In genomic region chr20:58433029-58433657, GRCh38 we compare ENCODE assay signal across 16 cellular contexts. TPM values are rescaled to one million over a fixed set of nuclear protein-coding genes. Genes with fewer than 3 reads are reported as not detected.
DNase-seq lines count a peak whose midpoint lies in the region; ATAC-seq, FAIRE-seq and TF ChIP-seq lines count a peak whose summit lies in the region.
"Had no signal": no experiment of that assay in that cellular context is flagged by ENCODE, and none has a peak within 500 bp of the region (broad histone marks: within the 10 kb centered on the region; RNA-seq: fewer than 3 reads in every experiment).

No MANE protein-coding gene starts in this region.

- peak overlapping the region in 6 of 7 donors; percentile 21 to 82 (median 44) for H3K27ac Mint-ChIP-seq in CD4-positive, alpha-beta memory T cell
- H3K27ac Mint-ChIP-seq in astrocyte (ENCODE audit: unreplicated experiment), result no peak overlapping the region
- H3K27ac Mint-ChIP-seq in naive thymus-derived CD4-positive, alpha-beta T cell, result peak overlapping the region; percentile 11 to 81 (median 71)
- H3K27ac Mint-ChIP-seq: activated naive CD8-positive, alpha-beta T cell treated with anti-CD3 and anti-CD28 coated beads, Interleukin-2, amount 10 ng/mL, durations not matched to agents 7 days and 5 days; GM23338; nephron had no signal

- no peaks in the 10 kb centered on the region for H3K9me3 ChIP-seq in CD4-positive, alpha-beta memory T cell (ENCODE audit: control insufficient read depth in 1 of 2, low read length in 2 of 2)
- H3K9me3 ChIP-seq in GM23248 (ENCODE audit: low read depth) (no peaks in the 10 kb centered on the region), astrocyte (ENCODE audit: insufficient read depth, low read depth, low read length) (no peaks in the 10 kb centered on the region), Peyer's patch (no peaks in the 10 kb centered on the region)
- no peaks in the 10 kb centered on the region for H3K9me3 ChIP-seq in naive thymus-derived CD4-positive, alpha-beta T cell (ENCODE audit: control insufficient read depth in 2 of 3, low read length in 3 of 3)
- H3K9me3 ChIP-seq: thoracic aorta had no signal

- peaks cover 26 to 58% (median 36%) of the 10 kb centered on the region in 4 donors for H3K4me1 Mint-ChIP-seq in CD4-positive, alpha-beta memory T cell
- peaks cover 11% of the 10 kb centered on the region for H3K4me1 Mint-ChIP-seq in astrocyte (ENCODE audit: low read depth, unreplicated experiment)
- H3K4me1 Mint-ChIP-seq in naive thymus-derived CD4-positive, alpha-beta T cell, result peaks cover 23 to 59% (median 50%) of the 10 kb centered on the region in 7 donors

- peaks cover 11% of the 10 kb centered on the region; the same call in 1 of the 2 replicates for H3F3A ChIP-seq in GM23248 (ENCODE audit: insufficient read depth)

- intact Hi-C loops in CD4-positive, alpha-beta memory T cell (cut with micrococcal nuclease), result no loop called here
- intact Hi-C loops in naive thymus-derived CD4-positive, alpha-beta T cell (cut with micrococcal nuclease), result loop anchor here in 1 of 2 donors (2.0 kb wide), 1 partner anchor 24 kb away; no protein-coding TSS in a partner anchor
- intact Hi-C loops in posterior vena cava (cut with DNase I), result no loop called here

- no peak overlapping the region for H2AFZ ChIP-seq in GM23248
- H2AFZ ChIP-seq in astrocyte (ENCODE audit: low read depth, low read length), result no peak overlapping the region
- H2AFZ ChIP-seq: GM23338 had no signal

- H3K36me3 Mint-ChIP-seq in CD4-positive, alpha-beta memory T cell, result peaks cover 35 to 45% of the 10 kb centered on the region in 2 donors
- peaks cover 16% of the 10 kb centered on the region for H3K36me3 Mint-ChIP-seq in astrocyte (ENCODE audit: low read depth, unreplicated experiment)
- peaks cover 6 to 25% (median 13%) of the 10 kb centered on the region in 5 donors for H3K36me3 Mint-ChIP-seq in naive thymus-derived CD4-positive, alpha-beta T cell

- in situ Hi-C loops in GM23248 (cut with MboI), result no loop called here

- no peak overlapping the region for H3K4me3 Mint-ChIP-seq in CD4-positive, alpha-beta memory T cell
- no peak overlapping the region for H3K4me3 Mint-ChIP-seq in astrocyte (ENCODE audit: unreplicated experiment)
- peak overlapping the region in 1 of 10 donors; percentile 7 for H3K4me3 Mint-ChIP-seq in naive thymus-derived CD4-positive, alpha-beta T cell
- H3K4me3 Mint-ChIP-seq: activated naive CD8-positive, alpha-beta T cell treated with anti-CD3 and anti-CD28 coated beads, Interleukin-2, amount 10 ng/mL, durations not matched to agents 7 days and 5 days; GM23338; nephron had no signal

- CTCF ChIA-PET in CD4-positive, alpha-beta memory T cell (lab: Charles Lee; ENCODE audit: partially characterized antibody), result interaction anchor here (0.9 kb wide), 2 partner anchors 9 to 15 kb away, joined by 4 read pairs; no protein-coding TSS in a partner anchor
- CTCF ChIA-PET in naive thymus-derived CD4-positive, alpha-beta T cell (lab: Charles Lee), result no interaction called here

- no peaks in the 10 kb centered on the region for H3K9me3 Mint-ChIP-seq in CD4-positive, alpha-beta memory T cell
- no peaks in the 10 kb centered on the region for H3K9me3 Mint-ChIP-seq in astrocyte (ENCODE audit: unreplicated experiment)
- peaks cover 0 to 3% (median 0%) of the 10 kb centered on the region in 11 donors for H3K9me3 Mint-ChIP-seq in naive thymus-derived CD4-positive, alpha-beta T cell
- H3K9me3 Mint-ChIP-seq: GM23338 had no signal

- no peak overlapping the region for H3K27ac ChIP-seq in CD4-positive, alpha-beta memory T cell (ENCODE audit: low read depth, low read length)
- peak overlapping the region; percentile 22 for H3K27ac ChIP-seq in GM23248
- peak overlapping the region; percentile 2 for H3K27ac ChIP-seq in astrocyte (ENCODE audit: low read depth, low read length)
- H3K27ac ChIP-seq in naive thymus-derived CD4-positive, alpha-beta T cell (ENCODE audit: low read depth, low read length), result no peak overlapping the region
- H3K27ac ChIP-seq in Peyer's patch, result peak overlapping the region in 1 of 4 donors; percentile 38
- H3K27ac ChIP-seq: cardiac muscle cell, thoracic aorta, WERI-Rb-1 had no signal

- POLR2A ChIA-PET in CD4-positive, alpha-beta memory T cell (lab: Charles Lee; ENCODE audit: partially characterized antibody), result no interaction called here
- POLR2A ChIA-PET in naive thymus-derived CD4-positive, alpha-beta T cell (lab: Charles Lee), result interaction anchor here (1.0 kb wide), 1 partner anchor 8 kb away, joined by 3 read pairs; no protein-coding TSS in a partner anchor

- ATAC-seq in naive thymus-derived CD4-positive, alpha-beta T cell, result no peak
- ATAC-seq: GM23338 had no signal

- WGBS in GM23248 (ENCODE audit: low coverage in 1 of 2, low lambda C conversion rate in 2 of 2, missing lambda C conversion rate in 2 of 2), 2 experiments, result 98 to 100% methylated on average over 2 of the region's 2 CpGs

- H3K79me2 ChIP-seq in GM23248 (ENCODE audit: insufficient read depth), result peaks cover 100% of the 10 kb centered on the region
- H3K79me2 ChIP-seq in astrocyte (ENCODE audit: insufficient read depth, low read length), result peaks cover 94% of the 10 kb centered on the region

- H4K20me1 ChIP-seq in GM23248 (ENCODE audit: insufficient read depth) (peaks cover 13% of the 10 kb centered on the region), astrocyte (ENCODE audit: insufficient read depth, low read length) (peaks cover 75% of the 10 kb centered on the region)

- H3K4me1 ChIP-seq in CD4-positive, alpha-beta memory T cell (ENCODE audit: insufficient read depth, low read length), result peaks cover 20% of the 10 kb centered on the region
- H3K4me1 ChIP-seq in GM23248 (ENCODE audit: insufficient read depth), result peaks cover 18% of the 10 kb centered on the region
- peaks cover 4% of the 10 kb centered on the region for H3K4me1 ChIP-seq in astrocyte (ENCODE audit: insufficient read depth, low read length)
- H3K4me1 ChIP-seq in naive thymus-derived CD4-positive, alpha-beta T cell (ENCODE audit: control insufficient read depth in 2 of 2, insufficient read depth in 2 of 2, low read length in 2 of 2), result peaks cover 0 to 5% of the 10 kb centered on the region in 2 donors
- H3K4me1 ChIP-seq in Peyer's patch, result peaks cover 0 to 38% (median 2%) of the 10 kb centered on the region in 4 donors

- H3K27me3 ChIP-seq in CD4-positive, alpha-beta memory T cell (ENCODE audit: insufficient read depth, low read length), result no peaks in the 10 kb centered on the region
- H3K27me3 ChIP-seq in GM23248 (replicated peaks; ENCODE audit: insufficient read depth) (no peaks in the 10 kb centered on the region), astrocyte (ENCODE audit: insufficient read depth, low read length) (no peaks in the 10 kb centered on the region), Peyer's patch (no peaks in the 10 kb centered on the region)
- H3K27me3 ChIP-seq in naive thymus-derived CD4-positive, alpha-beta T cell (ENCODE audit: control insufficient read depth in 2 of 2, insufficient read depth in 2 of 2, low read length in 2 of 2), result no peaks in the 10 kb centered on the region
- H3K27me3 ChIP-seq: cardiac muscle cell had no signal

- no peak overlapping the region for H3K4me3 ChIP-seq in CD4-positive, alpha-beta memory T cell (ENCODE audit: low read length in 2 of 2)
- H3K4me3 ChIP-seq in GM23248 (no peak overlapping the region), astrocyte (ENCODE audit: insufficient read depth, low read depth, low read length) (no peak overlapping the region), Peyer's patch (no peak overlapping the region)
- no peak overlapping the region for H3K4me3 ChIP-seq in naive thymus-derived CD4-positive, alpha-beta T cell (ENCODE audit: low read length)
- H3K4me3 ChIP-seq: cardiac muscle cell, GM23338, thoracic aorta had no signal

- H3K9ac ChIP-seq in GM23248, result no peak overlapping the region
- no peak overlapping the region for H3K9ac ChIP-seq in astrocyte (ENCODE audit: low read length)

- no peak for FAIRE-seq in astrocyte (lab: Jason Lieb, UNC)

- TF ChIP-seq CTCF in astrocyte (IDR thresholded peaks at IDR 0.05; ENCODE audit: insufficient read depth, low read depth, low read length) (no peak), Peyer's patch (IDR thresholded peaks at IDR 0.05) (no peak)

- H3K27me3 Mint-ChIP-seq in CD4-positive, alpha-beta memory T cell, result no peaks in the 10 kb centered on the region
- H3K27me3 Mint-ChIP-seq in astrocyte (ENCODE audit: low read depth, unreplicated experiment), result no peaks in the 10 kb centered on the region
- H3K27me3 Mint-ChIP-seq in naive thymus-derived CD4-positive, alpha-beta T cell, result no peaks in the 10 kb centered on the region
- H3K27me3 Mint-ChIP-seq: activated naive CD8-positive, alpha-beta T cell treated with anti-CD3 and anti-CD28 coated beads, Interleukin-2, amount 10 ng/mL, durations not matched to agents 7 days and 5 days had no signal

- H3K4me2 ChIP-seq in GM23248 (ENCODE audit: unreplicated experiment), result no peak overlapping the region
- peak overlapping the region; percentile 2 for H3K4me2 ChIP-seq in astrocyte (ENCODE audit: low read length)
- H3K4me2 ChIP-seq: GM23338 had no signal

- TF ChIP-seq POLR2A in Peyer's patch (IDR thresholded peaks at IDR 0.05), result no peak

- no peaks in the 10 kb centered on the region for H3K36me3 ChIP-seq in CD4-positive, alpha-beta memory T cell (ENCODE audit: insufficient read depth, low read length)
- H3K36me3 ChIP-seq in GM23248 (ENCODE audit: low read depth) (peaks cover 3% of the 10 kb centered on the region; the same call in 1 of the 2 replicates), astrocyte (ENCODE audit: insufficient read depth, low read length) (no peaks in the 10 kb centered on the region), Peyer's patch (peaks cover 0 to 3% (median 0%) of the 10 kb centered on the region in 3 donors)
- H3K36me3 ChIP-seq in naive thymus-derived CD4-positive, alpha-beta T cell (ENCODE audit: control insufficient read depth in 2 of 3, insufficient read depth in 3 of 3, low read length in 3 of 3), result peaks cover 3 to 17% (median 4%) of the 10 kb centered on the region in 3 experiments
- H3K36me3 ChIP-seq: thoracic aorta had no signal

- no peak for DNase-seq in CD4-positive, alpha-beta memory T cell
- DNase-seq in GM23248, result no peak
- DNase-seq in astrocyte (ENCODE audit: low read depth), result no peak
- no peak for DNase-seq in naive thymus-derived CD4-positive, alpha-beta T cell
- DNase-seq in Peyer's patch, result no peak
- no peak for DNase-seq in T-helper 2 cell
- DNase-seq in posterior vena cava (ENCODE audit: low spot score), result no peak
- DNase-seq: activated naive CD8-positive, alpha-beta T cell treated with anti-CD3 and anti-CD28 coated beads, Interleukin-2, amount 10 ng/mL, durations not matched to agents 7 days and 5 days; effector CD4-positive, alpha-beta T cell; NCI-H2081 treated with DMSO at 0.1 percent for 48 hours; NCI-H69; WERI-Rb-1 had no signal

- H3K9me2 ChIP-seq in GM23248 (ENCODE audit: insufficient read depth), result no peaks in the 10 kb centered on the region

RNA-seq across cellular contexts. Expression of gene VAPB, which starts 44.1 kb away (rescaled TPM):
- 10 to 100 TPM; 37.6 to 40.1 TPM for total RNA-seq in CD4-positive, alpha-beta memory T cell
- 10 to 100 TPM; 27.6 to 28.4 TPM for polyA plus RNA-seq in CD4-positive, alpha-beta memory T cell
- total RNA-seq in GM23248 (2014; rRNA removed; shearing (Covaris generic)), result 8.8 and 10.0 TPM in 2 replicates
- polyA plus RNA-seq in GM23248 (2016; fragmentation: Nextera tagmentation; extraction: Ambion mirVana), result 34.1 and 37.0 TPM in 2 replicates
- total RNA-seq in astrocyte, result 57.6 and 61.5 TPM in 2 replicates
- total RNA-seq in naive thymus-derived CD4-positive, alpha-beta T cell, result 10 to 100 TPM; 23.0 to 37.0 (median 27.6) TPM
- polyA plus RNA-seq in naive thymus-derived CD4-positive, alpha-beta T cell, result 10 to 100 TPM; 21.9 to 24.3 TPM
- 10 to 100 TPM; 24.6 to 30.8 (median 29.4) TPM for total RNA-seq in Peyer's patch
- total RNA-seq in posterior vena cava, result 10 to 100 TPM; 54.6 to 59.0 TPM

Comparison
In these comparisons a context has a peak if more than half of its experiments do, and no peak if none do; other contexts are left out.
1. H3K27ac ChIP-seq: peak in GM23248 (single experiment) and astrocyte (single experiment); none in CD4-positive, alpha-beta memory T cell (single experiment) and naive thymus-derived CD4-positive, alpha-beta T cell (single experiment).